Comparison of ENCODE assay signal across 18 cellular contexts in the genomic region with DNA sequence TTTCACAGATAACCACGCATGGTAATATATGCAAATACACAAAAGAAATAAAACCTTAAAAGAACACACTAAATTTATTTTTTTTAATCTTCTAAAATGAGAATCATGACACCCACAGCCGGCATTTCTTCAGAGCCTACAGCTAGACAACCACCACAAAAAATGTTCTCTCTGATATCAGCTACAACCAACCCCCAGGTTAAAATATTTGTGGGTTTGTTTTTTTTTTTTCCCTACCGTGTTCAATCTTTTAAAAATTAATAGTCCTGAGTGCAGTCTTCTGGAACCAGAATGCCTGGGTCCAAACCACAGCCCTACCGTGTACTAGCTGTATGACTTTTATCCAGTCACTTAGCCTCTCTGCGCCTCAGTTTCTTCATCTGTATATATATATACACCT. TPM values are rescaled to one million over a fixed set of nuclear protein-coding genes. Genes with fewer than 3 reads are reported as not detected.
DNase-seq lines count a peak whose midpoint lies in the region; ATAC-seq and TF ChIP-seq lines count a peak whose summit lies in the region.
"Had no signal": no experiment of that assay in that cellular context is flagged by ENCODE, and none has a peak within 500 bp of the region (broad histone marks: within the 10 kb centered on the region; RNA-seq: fewer than 3 reads in every experiment).

No MANE protein-coding gene starts in this region.

- intact Hi-C loops in Panc1 (cut with micrococcal nuclease; ENCODE audit: unreplicated experiment): no loop called here

- H3K27ac ChIP-seq in BLaER1 (no peak overlapping the region), Panc1 (ENCODE audit: low read length) (peak overlapping the region; percentile 88; the same call in 1 of the 2 replicates)
- H3K27ac ChIP-seq: C4-2B, HL-60 had no signal

- H3K4me1 ChIP-seq in BLaER1: peaks cover 71% of the 10 kb centered on the region
- peaks cover 26% of the 10 kb centered on the region for H3K4me1 ChIP-seq in Panc1 (ENCODE audit: control insufficient read depth, insufficient read depth, low read length)

- no peak overlapping the region for H3K4me3 ChIP-seq in BLaER1
- H3K4me3 ChIP-seq in Panc1 (ENCODE audit: low read depth in 2 of 2, low read length in 2 of 2): no peak overlapping the region
- H3K4me3 ChIP-seq: GM23338, K562 had no signal

- BruUV-seq in Panc1 (replicated peaks; lab: Mats Ljungman, UMichigan): no TSS peak

- ATAC-seq in Panc1: no peak
- ATAC-seq in GM19467 (IDR thresholded peaks at IDR 0.05; ENCODE audit: unreplicated experiment): no peak
- ATAC-seq in GM18498 (IDR thresholded peaks at IDR 0.05; ENCODE audit: unreplicated experiment): no peak
- ATAC-seq: GM23338, K562 had no signal

- POLR2A ChIA-PET in Panc1 (lab: Charles Lee): no interaction called here

- no peak overlapping the region for H3K9ac ChIP-seq in BLaER1

- peak overlapping the region; percentile 39 for H3K4me2 ChIP-seq in BLaER1
- H3K4me2 ChIP-seq: GM23338 had no signal

- DNase-seq in Panc1 (ENCODE audit: low read depth, low spot score): no peak
- DNase-seq in glomerular visceral epithelial cell (ENCODE audit: extremely low spot score): peak; percentile 36
- no peak for DNase-seq in hepatic stellate cell (ENCODE audit: low spot score)
- DNase-seq in NCI-H524 (lab: John Stamatoyannopoulos, UW): no peak
- DNase-seq: 8988T; Caco-2; CD4-positive, alpha-beta T cell; DMS153; DMS79; GDM1; HCEC 1CT had no signal

- no peaks in the 10 kb centered on the region for H3K27me3 ChIP-seq in BLaER1
- no peaks in the 10 kb centered on the region for H3K27me3 ChIP-seq in Panc1 (ENCODE audit: control insufficient read depth, insufficient read depth, low read length)

- no peak for TF ChIP-seq CTCF in Panc1 (IDR thresholded peaks at IDR 0.05)

- CTCF ChIA-PET in Panc1 (lab: Charles Lee): no interaction called here

- peaks cover 9% of the 10 kb centered on the region; the same call in 1 of the 2 replicates for H3K36me3 ChIP-seq in BLaER1
- no peaks in the 10 kb centered on the region for H3K36me3 ChIP-seq in Panc1 (ENCODE audit: control insufficient read depth, insufficient read depth, low read length)

- H3K9me3 ChIP-seq in BLaER1 (peaks cover 16% of the 10 kb centered on the region), Panc1 (ENCODE audit: control insufficient read depth, insufficient read depth, low read depth, low read length) (no peaks in the 10 kb centered on the region)
- H3K9me3 ChIP-seq: Caco-2 had no signal

- in situ Hi-C loops in Panc1 (cut with HindIII; ENCODE audit: low pct_unique_long_range_greater_than_20kb, low sequenced_read_pairs): no loop called here

- no peaks in the 10 kb centered on the region for H4K20me1 ChIP-seq in BLaER1

RNA-seq across cellular contexts. Expression of a gene that starts 36.0 kb away (rescaled TPM):
- total RNA-seq in Panc1 (2021; ENCODE audit: unreplicated experiment): 7.7 TPM
- polyA plus RNA-seq in Panc1 (2012; ENCODE audit: insufficient read length): 7.1 TPM
